22 cellular contexts compared by ENCODE assay signal in genomic region chr3:64988188-64988587, GRCh38.
DNase-seq lines count a peak whose midpoint lies in the region; ATAC-seq lines count a peak whose summit lies in the region.
"Had no signal": no experiment of that assay in that cellular context is flagged by ENCODE, and none has a peak within 500 bp of the region (broad histone marks: within the 10 kb centered on the region; RNA-seq: fewer than 3 reads in every experiment).

No MANE protein-coding gene starts in this region.

- H3K4me2 ChIP-seq in trophoblast cell (ENCODE audit: low read length), result no peak overlapping the region

- no peak overlapping the region for H2BK5ac ChIP-seq in trophoblast cell (ENCODE audit: low read depth, low read length, poor library complexity)

- no peaks in the 10 kb centered on the region for H3K4me1 Mint-ChIP-seq in activated naive CD4-positive, alpha-beta T cell treated with anti-CD3 and anti-CD28 coated beads for 36 hours (ENCODE audit: low read depth)
- H3K4me1 Mint-ChIP-seq: neural crest cell had no signal

- H3K9ac ChIP-seq in trophoblast cell (ENCODE audit: low read length), result peak overlapping the region; percentile 43

- peaks cover 4 to 7% of the 10 kb centered on the region in 2 experiments for H3K4me1 ChIP-seq in trophoblast cell (ENCODE audit: control insufficient read depth in 1 of 2, insufficient read depth in 2 of 2, low read length in 2 of 2)
- H3K4me1 ChIP-seq: adrenal gland, colonic mucosa, sigmoid colon, upper lobe of right lung had no signal

- no peak overlapping the region for H2AK5ac ChIP-seq in trophoblast cell (ENCODE audit: low read length)

- no peak overlapping the region for H4K12ac ChIP-seq in trophoblast cell (ENCODE audit: low read depth, low read length)

- H3K36me3 ChIP-seq in trophoblast cell (ENCODE audit: control insufficient read depth in 1 of 2, insufficient read depth in 2 of 2, low read length in 2 of 2), result no peaks in the 10 kb centered on the region
- H3K36me3 ChIP-seq: adrenal gland, colonic mucosa, sigmoid colon, upper lobe of right lung had no signal

- H3K4me3 Mint-ChIP-seq in activated naive CD4-positive, alpha-beta T cell treated with anti-CD3 and anti-CD28 coated beads for 36 hours, result no peak overlapping the region
- H3K4me3 Mint-ChIP-seq: activated CD8-positive, alpha-beta T cell treated with anti-CD3 and anti-CD28 coated beads for 36 hours; neural crest cell had no signal

- intact Hi-C loops in activated naive CD4-positive, alpha-beta T cell treated with anti-CD3 and anti-CD28 coated beads for 36 hours (cut with micrococcal nuclease), result no loop called here

- H3K18ac ChIP-seq in trophoblast cell (ENCODE audit: low read length), result no peak overlapping the region

- H3K27me3 ChIP-seq in trophoblast cell (ENCODE audit: insufficient read depth, low read length), result no peaks in the 10 kb centered on the region
- H3K27me3 ChIP-seq: adrenal gland, colonic mucosa, sigmoid colon, upper lobe of right lung had no signal

- H2BK120ac ChIP-seq in trophoblast cell (ENCODE audit: insufficient read depth, low read length, poor library complexity), result no peak overlapping the region

- peak; percentile 51 for DNase-seq in DMS53 (lab: John Stamatoyannopoulos, UW)
- peak; percentile 28 for DNase-seq in RKO (ENCODE audit: low spot score)
- peak; percentile 58 for DNase-seq in epithelial cell of prostate (ENCODE audit: low read depth, low spot score)
- no peak for DNase-seq in trophoblast cell
- DNase-seq in activated naive CD4-positive, alpha-beta T cell treated with anti-CD3 and anti-CD28 coated beads for 36 hours, result no peak
- DNase-seq in activated naive CD4-positive, alpha-beta T cell treated with anti-CD3 and anti-CD28 coated beads, Interleukin-2, amount 50 U/mL, for 72 hours (ENCODE audit: low spot score in 2 of 2), result no peak
- DNase-seq: activated CD8-positive, alpha-beta T cell treated with anti-CD3 and anti-CD28 coated beads for 36 hours; activated gamma-delta T cell; adrenal gland; colonic mucosa; foreskin melanocyte; hippocampal formation; NCI-H1417 treated with DMSO at 0.1 percent for 48 hours; NCI-H2171; NCI-H524 treated with DMSO at 0.1 percent for 48 hours; posterior cingulate gyrus; sigmoid colon; T-helper 9 cell; upper lobe of right lung had no signal

- H3K4ac ChIP-seq in trophoblast cell (ENCODE audit: low read depth, low read length), result no peak overlapping the region

- H3K79me2 ChIP-seq in trophoblast cell (ENCODE audit: control insufficient read depth, insufficient read depth, low read length, poor library complexity), result no peaks in the 10 kb centered on the region

- H2AFZ ChIP-seq in trophoblast cell (ENCODE audit: insufficient read depth, low read length, poor library complexity), result no peak overlapping the region

- H4K8ac ChIP-seq in trophoblast cell (ENCODE audit: low read depth, low read length), result no peak overlapping the region

- H3K36me3 Mint-ChIP-seq in activated naive CD4-positive, alpha-beta T cell treated with anti-CD3 and anti-CD28 coated beads for 36 hours (ENCODE audit: low read depth), result no peaks in the 10 kb centered on the region
- H3K36me3 Mint-ChIP-seq in activated naive CD4-positive, alpha-beta T cell treated with anti-CD3 and anti-CD28 coated beads, Interleukin-2, amount 50 U/mL, for 72 hours, result no peaks in the 10 kb centered on the region

- peak overlapping the region; percentile 53 for H3K27ac ChIP-seq in epithelial cell of prostate
- H3K27ac ChIP-seq in trophoblast cell (ENCODE audit: low read depth, low read length), result no peak overlapping the region
- H3K27ac ChIP-seq: adrenal gland, colonic mucosa, RWPE1, sigmoid colon, upper lobe of right lung had no signal

- H3K23ac ChIP-seq in trophoblast cell (ENCODE audit: low read length), result no peak overlapping the region

- no CpG with 5 or more reads among the region's 3 CpGs for WGBS in trophoblast cell (ENCODE audit: extremely low coverage, insufficient coverage, insufficient read length)

- H3K27ac Mint-ChIP-seq in activated naive CD4-positive, alpha-beta T cell treated with anti-CD3 and anti-CD28 coated beads for 36 hours, result no peak overlapping the region
- H3K27ac Mint-ChIP-seq in activated naive CD4-positive, alpha-beta T cell treated with anti-CD3 and anti-CD28 coated beads, Interleukin-2, amount 50 U/mL, for 72 hours, result no peak overlapping the region
- H3K27ac Mint-ChIP-seq: activated CD8-positive, alpha-beta T cell treated with anti-CD3 and anti-CD28 coated beads for 36 hours had no signal

- no peaks in the 10 kb centered on the region for H3K27me3 Mint-ChIP-seq in activated naive CD4-positive, alpha-beta T cell treated with anti-CD3 and anti-CD28 coated beads for 36 hours (ENCODE audit: low read depth)
- H3K27me3 Mint-ChIP-seq: activated CD8-positive, alpha-beta T cell treated with anti-CD3 and anti-CD28 coated beads for 36 hours had no signal

- CTCF ChIA-PET in activated naive CD4-positive, alpha-beta T cell treated with anti-CD3 and anti-CD28 coated beads for 36 hours (lab: Charles Lee), result no interaction called here

- no peaks in the 10 kb centered on the region for H3K9me3 Mint-ChIP-seq in activated naive CD4-positive, alpha-beta T cell treated with anti-CD3 and anti-CD28 coated beads for 36 hours
- peaks cover 9 to 21% of the 10 kb centered on the region in 2 donors for H3K9me3 Mint-ChIP-seq in activated naive CD4-positive, alpha-beta T cell treated with anti-CD3 and anti-CD28 coated beads, Interleukin-2, amount 50 U/mL, for 72 hours

- H3K9me3 ChIP-seq in trophoblast cell (ENCODE audit: insufficient read depth, low read depth, low read length), result no peaks in the 10 kb centered on the region
- H3K9me3 ChIP-seq: adrenal gland, colonic mucosa, sigmoid colon, upper lobe of right lung had no signal

- no peak for ATAC-seq in activated naive CD4-positive, alpha-beta T cell treated with anti-CD3 and anti-CD28 coated beads, Interleukin-2, amount 50 U/mL, for 72 hours
- no peak for ATAC-seq in GM18909 (IDR thresholded peaks at IDR 0.05; ENCODE audit: poor library complexity, unreplicated experiment)
- ATAC-seq: activated CD8-positive, alpha-beta T cell treated with anti-CD3 and anti-CD28 coated beads for 36 hours; upper lobe of right lung had no signal

- H4K91ac ChIP-seq in trophoblast cell (ENCODE audit: low read depth, low read length), result no peak overlapping the region

- H3K4me3 ChIP-seq in trophoblast cell (ENCODE audit: low read depth, low read length), result no peak overlapping the region
- H3K4me3 ChIP-seq: adrenal gland, colonic mucosa, sigmoid colon, upper lobe of right lung had no signal

- H2BK12ac ChIP-seq in trophoblast cell (ENCODE audit: low read length), result no peak overlapping the region

- peaks cover 4% of the 10 kb centered on the region for H3K79me1 ChIP-seq in trophoblast cell (ENCODE audit: low read length)

- no peak overlapping the region for H3K14ac ChIP-seq in trophoblast cell (ENCODE audit: low read length)

Comparison
In these comparisons a context has a peak if more than half of its experiments do, and no peak if none do; other contexts are left out.
1. DNase-seq: peak in DMS53 (single experiment), RKO (single experiment) and epithelial cell of prostate (single experiment); none in trophoblast cell (0 of 2), activated naive CD4-positive, alpha-beta T cell treated with anti-CD3 and anti-CD28 coated beads for 36 hours (single experiment) and activated naive CD4-positive, alpha-beta T cell treated with anti-CD3 and anti-CD28 coated beads, Interleukin-2, amount 50 U/mL, for 72 hours (0 of 2).